1 cellular context compared by ENCODE assay signal in the genomic region with DNA sequence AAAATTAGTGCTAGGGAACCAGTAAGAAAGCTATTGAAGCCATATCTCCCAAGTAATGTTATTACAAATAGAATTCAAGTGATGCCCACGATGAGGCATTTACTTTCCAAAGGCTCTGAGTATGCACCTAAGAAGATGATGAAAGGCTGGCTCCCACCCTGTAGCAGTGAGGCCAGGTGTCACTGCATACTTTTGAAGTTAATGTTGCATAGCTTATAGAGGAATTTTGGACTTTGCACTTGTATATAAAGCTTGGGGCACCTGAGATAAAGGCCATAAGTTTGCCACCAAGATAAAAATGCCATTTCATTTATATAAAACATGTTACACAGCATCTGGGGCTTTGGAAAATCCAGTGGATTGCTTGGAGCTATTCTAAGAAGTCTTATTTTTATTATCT.
TF ChIP-seq lines count a peak whose summit lies in the region.

No MANE protein-coding gene starts in this region.

TF ChIP-seq in HepG2, 621 proteins besides CTCF, POLR2A, EP300 and RAD21:
- TF ChIP-seq PBX3 (CRISPR knock-in tag; IDR thresholded peaks at IDR 0.05; ENCODE audit: borderline replicate concordance) (no peak), ZNF549 (CRISPR knock-in tag; IDR thresholded peaks at IDR 0.05) (no peak), ELF1 (CRISPR knock-in tag; IDR thresholded peaks at IDR 0.05) (no peak), CENPBD1 (CRISPR knock-in tag; IDR thresholded peaks at IDR 0.05; ENCODE audit: borderline replicate concordance, low read depth) (no peak), POLR2AphosphoS5 (IDR thresholded peaks at IDR 0.05; ENCODE audit: low read depth, low read length) (no peak), CC2D1A (CRISPR knock-in tag; IDR thresholded peaks at IDR 0.05) (no peak), YEATS4 (CRISPR knock-in tag; IDR thresholded peaks at IDR 0.05; ENCODE audit: borderline replicate concordance) (no peak), ZNF720 (CRISPR knock-in tag; IDR thresholded peaks at IDR 0.05) (no peak), ZBTB8A (CRISPR knock-in tag; IDR thresholded peaks at IDR 0.05; ENCODE audit: borderline replicate concordance, low read depth) (no peak), HNRNPL (IDR thresholded peaks at IDR 0.05; ENCODE audit: low read depth, low read length) (no peak), GZF1 (CRISPR knock-in tag; IDR thresholded peaks at IDR 0.05) (no peak), MYNN (CRISPR knock-in tag; IDR thresholded peaks at IDR 0.05; ENCODE audit: low read depth) (no peak), GMEB2 (CRISPR knock-in tag; IDR thresholded peaks at IDR 0.05; ENCODE audit: low read depth) (no peak), ZNF883 (CRISPR knock-in tag; IDR thresholded peaks at IDR 0.05; ENCODE audit: not compliant biosample characterization) (no peak), CEBPG (CRISPR knock-in tag; IDR thresholded peaks at IDR 0.05) (no peak)
- TF ChIP-seq, protein P1, sequence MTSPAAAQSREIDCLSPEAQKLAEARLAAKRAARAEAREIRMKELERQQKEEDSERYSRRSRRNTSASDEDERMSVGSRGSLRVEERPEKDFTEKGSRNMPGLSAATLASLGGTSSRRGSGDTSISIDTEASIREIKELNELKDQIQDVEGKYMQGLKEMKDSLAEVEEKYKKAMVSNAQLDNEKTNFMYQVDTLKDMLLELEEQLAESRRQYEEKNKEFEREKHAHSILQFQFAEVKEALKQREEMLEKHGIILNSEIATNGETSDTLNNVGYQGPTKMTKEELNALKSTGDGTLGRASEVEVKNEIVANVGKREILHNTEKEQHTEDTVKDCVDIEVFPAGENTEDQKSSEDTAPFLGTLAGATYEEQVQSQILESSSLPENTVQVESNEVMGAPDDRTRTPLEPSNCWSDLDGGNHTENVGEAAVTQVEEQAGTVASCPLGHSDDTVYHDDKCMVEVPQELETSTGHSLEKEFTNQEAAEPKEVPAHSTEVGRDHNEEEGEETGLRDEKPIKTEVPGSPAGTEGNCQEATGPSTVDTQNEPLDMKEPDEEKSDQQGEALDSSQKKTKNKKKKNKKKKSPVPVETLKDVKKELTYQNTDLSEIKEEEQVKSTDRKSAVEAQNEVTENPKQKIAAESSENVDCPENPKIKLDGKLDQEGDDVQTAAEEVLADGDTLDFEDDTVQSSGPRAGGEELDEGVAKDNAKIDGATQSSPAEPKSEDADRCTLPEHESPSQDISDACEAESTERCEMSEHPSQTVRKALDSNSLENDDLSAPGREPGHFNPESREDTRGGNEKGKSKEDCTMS (CRISPR knock-in tag; conservative IDR thresholded peaks at IDR 0.05), result no peak
- TF ChIP-seq, protein P2, sequence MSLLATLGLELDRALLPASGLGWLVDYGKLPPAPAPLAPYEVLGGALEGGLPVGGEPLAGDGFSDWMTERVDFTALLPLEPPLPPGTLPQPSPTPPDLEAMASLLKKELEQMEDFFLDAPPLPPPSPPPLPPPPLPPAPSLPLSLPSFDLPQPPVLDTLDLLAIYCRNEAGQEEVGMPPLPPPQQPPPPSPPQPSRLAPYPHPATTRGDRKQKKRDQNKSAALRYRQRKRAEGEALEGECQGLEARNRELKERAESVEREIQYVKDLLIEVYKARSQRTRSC (CRISPR knock-in tag; IDR thresholded peaks at IDR 0.05; ENCODE audit: low read depth), result no peak
- TF ChIP-seq, protein P3, sequence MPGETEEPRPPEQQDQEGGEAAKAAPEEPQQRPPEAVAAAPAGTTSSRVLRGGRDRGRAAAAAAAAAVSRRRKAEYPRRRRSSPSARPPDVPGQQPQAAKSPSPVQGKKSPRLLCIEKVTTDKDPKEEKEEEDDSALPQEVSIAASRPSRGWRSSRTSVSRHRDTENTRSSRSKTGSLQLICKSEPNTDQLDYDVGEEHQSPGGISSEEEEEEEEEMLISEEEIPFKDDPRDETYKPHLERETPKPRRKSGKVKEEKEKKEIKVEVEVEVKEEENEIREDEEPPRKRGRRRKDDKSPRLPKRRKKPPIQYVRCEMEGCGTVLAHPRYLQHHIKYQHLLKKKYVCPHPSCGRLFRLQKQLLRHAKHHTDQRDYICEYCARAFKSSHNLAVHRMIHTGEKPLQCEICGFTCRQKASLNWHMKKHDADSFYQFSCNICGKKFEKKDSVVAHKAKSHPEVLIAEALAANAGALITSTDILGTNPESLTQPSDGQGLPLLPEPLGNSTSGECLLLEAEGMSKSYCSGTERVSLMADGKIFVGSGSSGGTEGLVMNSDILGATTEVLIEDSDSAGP (CRISPR knock-in tag; IDR thresholded peaks at IDR 0.05; ENCODE audit: borderline replicate concordance), result no peak
- TF ChIP-seq, protein P4, sequence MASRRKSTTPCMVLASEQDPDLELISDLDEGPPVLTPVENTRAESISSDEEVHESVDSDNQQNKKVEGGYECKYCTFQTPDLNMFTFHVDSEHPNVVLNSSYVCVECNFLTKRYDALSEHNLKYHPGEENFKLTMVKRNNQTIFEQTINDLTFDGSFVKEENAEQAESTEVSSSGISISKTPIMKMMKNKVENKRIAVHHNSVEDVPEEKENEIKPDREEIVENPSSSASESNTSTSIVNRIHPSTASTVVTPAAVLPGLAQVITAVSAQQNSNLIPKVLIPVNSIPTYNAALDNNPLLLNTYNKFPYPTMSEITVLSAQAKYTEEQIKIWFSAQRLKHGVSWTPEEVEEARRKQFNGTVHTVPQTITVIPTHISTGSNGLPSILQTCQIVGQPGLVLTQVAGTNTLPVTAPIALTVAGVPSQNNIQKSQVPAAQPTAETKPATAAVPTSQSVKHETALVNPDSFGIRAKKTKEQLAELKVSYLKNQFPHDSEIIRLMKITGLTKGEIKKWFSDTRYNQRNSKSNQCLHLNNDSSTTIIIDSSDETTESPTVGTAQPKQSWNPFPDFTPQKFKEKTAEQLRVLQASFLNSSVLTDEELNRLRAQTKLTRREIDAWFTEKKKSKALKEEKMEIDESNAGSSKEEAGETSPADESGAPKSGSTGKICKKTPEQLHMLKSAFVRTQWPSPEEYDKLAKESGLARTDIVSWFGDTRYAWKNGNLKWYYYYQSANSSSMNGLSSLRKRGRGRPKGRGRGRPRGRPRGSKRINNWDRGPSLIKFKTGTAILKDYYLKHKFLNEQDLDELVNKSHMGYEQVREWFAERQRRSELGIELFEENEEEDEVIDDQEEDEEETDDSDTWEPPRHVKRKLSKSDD (CRISPR knock-in tag; IDR thresholded peaks at IDR 0.05; ENCODE audit: low read depth), result no peak
